ENCODE assay signal across 6 cellular contexts in genomic region chr16:82176204-82176603, GRCh38.
"Had no signal": no experiment of that assay in that cellular context is flagged by ENCODE, and none has a peak within 500 bp of the region (broad histone marks: within the 10 kb centered on the region; RNA-seq: fewer than 3 reads in every experiment).

No MANE protein-coding gene starts in this region.

- FAIRE-seq: HepG2, HTR-8/SVneo had no signal

- ATAC-seq: HepG2 had no signal

- H3K4me2 ChIP-seq: KMS-11 had no signal

- H3K27ac ChIP-seq: HL-60, KMS-11 had no signal

- H3K9ac ChIP-seq: KMS-11 had no signal

- DNase-seq: IMR-90, KBM-7 had no signal
